Comparison of ENCODE assay signal across 8 cellular contexts in the genomic region with DNA sequence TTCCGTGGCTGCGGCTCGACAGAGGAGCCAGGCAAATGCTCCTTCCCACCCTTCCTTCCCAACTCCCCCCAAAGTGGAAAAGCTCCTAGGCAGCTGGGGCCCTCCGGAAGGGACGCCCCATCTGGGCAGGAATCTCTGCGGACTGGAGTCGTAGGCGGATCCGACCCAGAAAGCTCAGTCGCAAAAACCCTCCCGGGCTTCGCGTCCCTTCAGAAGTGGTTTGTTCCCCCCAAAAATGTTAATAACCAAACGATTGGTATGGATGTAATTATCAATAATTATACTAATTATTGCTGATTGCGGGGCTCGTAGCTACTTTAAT. TPM values are rescaled to one million over a fixed set of nuclear protein-coding genes. Genes with fewer than 3 reads are reported as not detected.
DNase-seq lines count a peak whose midpoint lies in the region; ATAC-seq and TF ChIP-seq lines count a peak whose summit lies in the region.

No MANE protein-coding gene starts in this region.

- no peak for TF ChIP-seq CTCF in AG04449 (IDR thresholded peaks at IDR 0.05; ENCODE audit: insufficient read depth, low read length, missing control alignments)

- H3K36me3 ChIP-seq in H7 (replicated peaks; ENCODE audit: control insufficient read depth, insufficient read depth, low read length) (no peaks in the 10 kb centered on the region), muscle layer of colon (ENCODE audit: insufficient read depth, low read length) (no peaks in the 10 kb centered on the region)

- peak overlapping the region; percentile 81 for H3K4me3 Mint-ChIP-seq in central memory CD8-positive, alpha-beta T cell

- peaks cover 54% of the 10 kb centered on the region for H3K4me1 Mint-ChIP-seq in central memory CD8-positive, alpha-beta T cell

- DNase-seq in AG04449 (ENCODE audit: low read depth, low spot score), result no peak
- peak; percentile 78 for DNase-seq in H7
- no peak for DNase-seq in central memory CD8-positive, alpha-beta T cell (ENCODE audit: low spot score in 2 of 2)
- no peak for DNase-seq in GOT3 (lab: John Stamatoyannopoulos, UW)
- no peak for DNase-seq in activated gamma-delta T cell (lab: John Stamatoyannopoulos, UW)
- no peak for DNase-seq in iPS-NIHi7 (ENCODE audit: extremely low spot score)
- DNase-seq in DMS 273 treated with DMSO at 0.1 percent for 48 hours (lab: John Stamatoyannopoulos, UW), result no peak

- peaks cover 40% of the 10 kb centered on the region for H3K4me1 ChIP-seq in muscle layer of colon (ENCODE audit: insufficient read depth, low read length)

- H3K27me3 Mint-ChIP-seq in central memory CD8-positive, alpha-beta T cell, result peaks cover 52% of the 10 kb centered on the region

- no peaks in the 10 kb centered on the region for H3K9me3 Mint-ChIP-seq in central memory CD8-positive, alpha-beta T cell

- POLR2A ChIA-PET in AG04449 (lab: Yijun Ruan, JAX), result no interaction called here

- CTCF ChIA-PET in AG04449 (lab: Yijun Ruan, JAX), result interaction anchor here (0.7 to 5.7 kb wide), 27 partner anchors 11 to 895 kb away, joined by 3 to 149 read pairs (median 4); partner anchors contain the start of genes MAP2K5 and SKOR1

- H3K27ac ChIP-seq in muscle layer of colon (ENCODE audit: low read depth, low read length), result no peak overlapping the region

- H3K27me3 ChIP-seq in H7 (ENCODE audit: control insufficient read depth, insufficient read depth, low read length) (peaks cover 81% of the 10 kb centered on the region), muscle layer of colon (ENCODE audit: control insufficient read depth in 1 of 2, insufficient read depth in 2 of 2, low read length in 2 of 2) (peaks cover 41 to 51% of the 10 kb centered on the region in 2 donors)

- no peak overlapping the region for H3K9ac ChIP-seq in muscle layer of colon (ENCODE audit: low read length)

- peak overlapping the region; percentile 35 for H3K27ac Mint-ChIP-seq in central memory CD8-positive, alpha-beta T cell (ENCODE audit: low read depth)

- H3K4me3 ChIP-seq in AG04449 (ENCODE audit: low read depth, low read length), result peak overlapping the region; percentile 38
- peak overlapping the region; percentile 45 for H3K4me3 ChIP-seq in H7 (ENCODE audit: insufficient read depth, low read depth, low read length)
- peak overlapping the region; percentile 28 to 61 for H3K4me3 ChIP-seq in muscle layer of colon (ENCODE audit: low read depth in 1 of 2, low read length in 2 of 2)

- H3K9me3 ChIP-seq in muscle layer of colon (ENCODE audit: low read length), result no peaks in the 10 kb centered on the region

- H3K36me3 Mint-ChIP-seq in central memory CD8-positive, alpha-beta T cell (ENCODE audit: insufficient read depth), result peaks cover 21% of the 10 kb centered on the region

- no peak for ATAC-seq in central memory CD8-positive, alpha-beta T cell (replicated peaks; ENCODE audit: extremely low read depth, poor library complexity, severe bottlenecking)

RNA-seq across cellular contexts. Expression of gene RNU6-1, which starts 3.8 kb away (rescaled TPM):
- not detected in 2 replicates for total RNA-seq in H7 (2014; rRNA removed; shearing (Covaris generic))

RNA-seq across cellular contexts. Expression of gene SKOR1, which starts 10.8 kb away (rescaled TPM):
- total RNA-seq in H7 (2014; rRNA removed; shearing (Covaris generic)), result 0.11 TPM in 1 of 2 replicates, not detected in the other
